In the genomic region with DNA sequence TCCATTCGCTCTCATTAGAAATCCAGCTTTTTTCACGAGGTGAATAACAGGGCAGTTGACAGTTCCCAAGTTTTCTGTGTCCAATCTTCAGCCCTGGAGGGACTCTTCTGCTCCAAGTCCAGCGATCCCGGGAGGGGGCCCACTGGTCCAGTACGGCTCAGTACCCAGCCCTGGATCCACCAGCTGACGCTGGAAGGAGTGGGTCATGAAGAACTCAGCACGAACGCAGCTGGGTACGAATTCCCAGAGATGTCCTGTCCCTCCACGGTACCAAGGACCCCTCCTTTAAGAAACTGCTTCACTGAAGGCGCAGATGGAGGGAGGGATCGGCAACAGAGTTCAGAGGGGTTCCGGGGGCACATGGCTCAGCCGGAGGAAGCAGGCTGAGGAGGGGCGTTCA, we compare ENCODE assay signal across 9 cellular contexts. TPM values are rescaled to one million over a fixed set of nuclear protein-coding genes. Genes with fewer than 3 reads are reported as not detected.
DNase-seq lines count a peak whose midpoint lies in the region; ATAC-seq and TF ChIP-seq lines count a peak whose summit lies in the region.
"Had no signal": no experiment of that assay in that cellular context is flagged by ENCODE, and none has a peak within 500 bp of the region (broad histone marks: within the 10 kb centered on the region; RNA-seq: fewer than 3 reads in every experiment).

No MANE protein-coding gene starts in this region.

- peak overlapping the region; percentile 85 for H2BK5ac ChIP-seq in neuronal stem cell (ENCODE audit: low read length)

- peaks cover 3% of the 10 kb centered on the region for H3K79me1 ChIP-seq in neuronal stem cell (ENCODE audit: low read depth, low read length)

- no peak overlapping the region for H2AFZ ChIP-seq in OCI-LY7 (ENCODE audit: low read length)
- H2AFZ ChIP-seq in neuronal stem cell (ENCODE audit: low read length): no peak overlapping the region

- DNase-seq in BE2C (no peak), OCI-LY7 (ENCODE audit: low spot score) (no peak), neuronal stem cell (ENCODE audit: low spot score) (no peak), left colon (no peak), pons (ENCODE audit: low spot score) (no peak)
- DNase-seq: NCI-H1417 treated with DMSO at 0.1 percent for 48 hours had no signal

- no peaks in the 10 kb centered on the region for H3K79me2 ChIP-seq in OCI-LY7 (ENCODE audit: insufficient read depth, low read depth, low read length)

- no peak overlapping the region for H4K8ac ChIP-seq in neuronal stem cell (ENCODE audit: low read depth, low read length)

- H2AK5ac ChIP-seq in neuronal stem cell (ENCODE audit: low read depth, low read length): peak overlapping the region; percentile 98

- no peak overlapping the region for H3K4ac ChIP-seq in neuronal stem cell (ENCODE audit: low read length)

- H3K9me3 ChIP-seq in BE2C (no peaks in the 10 kb centered on the region), OCI-LY7 (ENCODE audit: low read length) (no peaks in the 10 kb centered on the region), endocrine pancreas (ENCODE audit: control insufficient read depth, low read length) (no peaks in the 10 kb centered on the region), neuronal stem cell (replicated peaks in 1 of 2; ENCODE audit: control insufficient read depth in 2 of 2, insufficient read depth in 1 of 2, low read depth in 1 of 2, low read length in 2 of 2) (no peaks in the 10 kb centered on the region)

- H3K9me2 ChIP-seq in OCI-LY7 (ENCODE audit: insufficient read depth, low read length): no peaks in the 10 kb centered on the region

- ATAC-seq in left colon (no peak), HG02981 (IDR thresholded peaks at IDR 0.05; ENCODE audit: unreplicated experiment) (no peak)
- no peak for ATAC-seq in activated CD4-positive, CD25-positive, alpha-beta regulatory T cell treated with anti-CD3 and anti-CD28 coated beads, Interleukin-2, amount 50 U/mL, for 24 hours

- no peak overlapping the region for H2BK12ac ChIP-seq in neuronal stem cell (ENCODE audit: low read length)

- no peaks in the 10 kb centered on the region for H4K20me1 ChIP-seq in OCI-LY7 (ENCODE audit: insufficient read depth, low read length)

- no peaks in the 10 kb centered on the region for H3K36me3 ChIP-seq in BE2C
- H3K36me3 ChIP-seq in OCI-LY7 (ENCODE audit: insufficient read depth, low read length): no peaks in the 10 kb centered on the region
- no peaks in the 10 kb centered on the region for H3K36me3 ChIP-seq in endocrine pancreas (ENCODE audit: control insufficient read depth, insufficient read depth, low read length)
- H3K36me3 ChIP-seq in neuronal stem cell (replicated peaks in 1 of 2; ENCODE audit: control insufficient read depth in 2 of 2, insufficient read depth in 2 of 2, low read length in 2 of 2): peaks cover 13 to 39% of the 10 kb centered on the region in 2 donors

- POLR2A ChIA-PET in OCI-LY7 (lab: Charles Lee): interaction anchor here (1.3 to 1.5 kb wide), 2 partner anchors 18 to 59 kb away, joined by 3 to 6 read pairs; no protein-coding TSS in a partner anchor

- intact Hi-C loops in OCI-LY7 (cut with micrococcal nuclease; ENCODE audit: unreplicated experiment): no loop called here
- intact Hi-C loops in left colon (cut with DNase I, micrococcal nuclease): no loop called here

- H3K18ac ChIP-seq in neuronal stem cell (ENCODE audit: low read length): no peak overlapping the region

- H3K4me2 ChIP-seq in OCI-LY7 (ENCODE audit: low read length) (peak overlapping the region; percentile 80; the same call in 1 of the 2 replicates), neuronal stem cell (ENCODE audit: insufficient read depth, low read length, poor library complexity, severe bottlenecking) (no peak overlapping the region)

- peak overlapping the region; percentile 52 for H2BK15ac ChIP-seq in neuronal stem cell (ENCODE audit: low read length)

- H3K27me3 ChIP-seq in BE2C: no peaks in the 10 kb centered on the region
- no peaks in the 10 kb centered on the region for H3K27me3 ChIP-seq in endocrine pancreas (ENCODE audit: control insufficient read depth, insufficient read depth, low read length)
- H3K27me3 ChIP-seq in neuronal stem cell (ENCODE audit: control insufficient read depth in 3 of 3, insufficient read depth in 3 of 3, low read depth in 1 of 3, low read length in 3 of 3): no peaks in the 10 kb centered on the region

- H3K9ac ChIP-seq in endocrine pancreas (ENCODE audit: control insufficient read depth, insufficient read depth, low read length) (peak overlapping the region; percentile 45), neuronal stem cell (ENCODE audit: low read depth, low read length, poor library complexity) (no peak overlapping the region)

- H3K4me1 ChIP-seq in BE2C: peaks cover 7% of the 10 kb centered on the region; the same call in 1 of the 2 replicates
- peaks cover 12% of the 10 kb centered on the region for H3K4me1 ChIP-seq in OCI-LY7 (ENCODE audit: insufficient read depth, low read length, poor library complexity, severe bottlenecking)
- no peaks in the 10 kb centered on the region for H3K4me1 ChIP-seq in endocrine pancreas (ENCODE audit: control insufficient read depth, insufficient read depth, low read length)
- peaks cover 0 to 5% of the 10 kb centered on the region in 2 donors for H3K4me1 ChIP-seq in neuronal stem cell (ENCODE audit: control insufficient read depth in 2 of 2, insufficient read depth in 1 of 2, low read depth in 1 of 2, low read length in 2 of 2)

- no peak overlapping the region for H2BK120ac ChIP-seq in neuronal stem cell (ENCODE audit: low read depth, low read length)

- H3K4me3 ChIP-seq in BE2C (ENCODE audit: low read depth, low read length) (peak overlapping the region; percentile 85), OCI-LY7 (ENCODE audit: low read depth, low read length, poor library complexity, severe bottlenecking) (no peak overlapping the region), endocrine pancreas (ENCODE audit: control insufficient read depth, insufficient read depth, low read length) (peak overlapping the region; percentile 45), neuronal stem cell (ENCODE audit: low read length in 2 of 2) (no peak overlapping the region)

- WGBS in neuronal stem cell (ENCODE audit: extremely low coverage in 2 of 2, insufficient read length in 2 of 2, insufficient replicate concordance in 1 of 2), 2 donors: no CpG with 5 or more reads among the region's 15 CpGs

- BruUV-seq in OCI-LY7 (replicated peaks; lab: Mats Ljungman, UMichigan): no TSS peak

- H3K27ac ChIP-seq in OCI-LY7 (ENCODE audit: low read depth, low read length, poor library complexity, severe bottlenecking) (no peak overlapping the region), neuronal stem cell (replicated peaks; ENCODE audit: low read length) (no peak overlapping the region)

- peak overlapping the region; percentile 47 for H3K23ac ChIP-seq in neuronal stem cell (ENCODE audit: low read depth, low read length, poor library complexity)

- H3K14ac ChIP-seq in neuronal stem cell (ENCODE audit: low read length): no peak overlapping the region

- H4K91ac ChIP-seq in neuronal stem cell (ENCODE audit: low read depth, low read length, poor library complexity): no peak overlapping the region

- CTCF ChIA-PET in OCI-LY7 (lab: Charles Lee; ENCODE audit: unreplicated experiment): interaction anchor here (1.4 kb wide), 1 partner anchor 15 kb away, joined by 4 read pairs; no protein-coding TSS in a partner anchor

- TF ChIP-seq CTCF in BE2C (IDR thresholded peaks at IDR 0.05; ENCODE audit: low read depth, low read length) (no peak), OCI-LY7 (conservative IDR thresholded peaks at IDR 0.05; ENCODE audit: low read length) (no peak)

RNA-seq across cellular contexts. Expression of gene CLK3, which starts 16.5 kb away (rescaled TPM):
- 127 TPM for polyA plus RNA-seq in BE2C (2012; ENCODE audit: insufficient read depth, insufficient read length, low read depth)
- 85.1 and 86.5 TPM in 2 replicates for total RNA-seq in OCI-LY7 (2014; rRNA removed; shearing (Covaris generic))
- total RNA-seq in OCI-LY7 (2022) (87.4 and 109 TPM in 2 replicates), left colon (10 to 100 TPM; 90.8 to 92.9 TPM)
- polyA plus RNA-seq in neuronal stem cell (2013, experiment 1 of 2): 63.5 TPM
- 65.4 TPM for polyA plus RNA-seq in neuronal stem cell (2013, experiment 2 of 2)

RNA-seq across cellular contexts. Expression of gene ARID3B, which starts 58.1 kb away (rescaled TPM):
- 34.6 TPM for polyA plus RNA-seq in BE2C (2012; ENCODE audit: insufficient read depth, insufficient read length, low read depth)
- total RNA-seq in OCI-LY7 (2014; rRNA removed; shearing (Covaris generic)): 0.80 and 7.5 TPM in 2 replicates
- 2.0 and 3.2 TPM in 2 replicates for total RNA-seq in OCI-LY7 (2022)
- polyA plus RNA-seq in neuronal stem cell (2013, experiment 1 of 2): 63.3 TPM
- polyA plus RNA-seq in neuronal stem cell (2013, experiment 2 of 2): 66.0 TPM
- 10 to 100 TPM; 11.7 to 12.1 TPM for total RNA-seq in left colon

Comparison
In these comparisons a context has a peak if more than half of its experiments do, and no peak if none do; other contexts are left out.
1. H3K4me3 ChIP-seq: peak in BE2C (single experiment) and endocrine pancreas (single experiment); none in OCI-LY7 (single experiment) and neuronal stem cell (0 of 2).